1 cellular context compared by ENCODE assay signal in the genomic region with DNA sequence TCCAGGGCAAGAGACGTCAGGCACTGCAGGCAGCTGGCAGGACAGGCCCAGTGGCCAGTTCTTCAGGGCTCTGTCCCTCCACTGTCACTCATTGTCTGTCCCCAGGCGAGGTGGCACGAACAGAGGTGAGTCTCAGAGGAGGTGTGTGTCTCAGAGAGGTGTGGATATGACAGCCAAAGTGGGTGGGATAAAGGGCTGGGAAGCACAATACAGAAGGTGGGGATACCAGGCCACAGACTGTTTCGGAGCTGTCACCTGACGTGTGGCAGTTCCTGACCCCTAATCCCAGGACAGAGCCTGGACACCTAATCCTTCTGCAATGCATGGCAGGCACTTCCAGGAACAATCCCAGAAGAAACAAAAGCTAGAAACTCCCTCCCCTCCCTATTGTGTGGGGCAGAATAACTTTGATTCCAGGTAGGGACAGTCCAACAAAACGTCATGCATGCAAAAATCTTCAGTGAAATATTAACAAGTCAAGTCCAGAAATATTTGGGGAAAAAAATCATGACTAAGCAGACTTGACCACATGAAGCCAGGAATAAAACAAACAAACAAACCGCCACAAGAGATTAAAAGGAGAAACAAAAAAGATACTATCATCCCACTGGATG.
TF ChIP-seq lines count a peak whose summit lies in the region.

No MANE protein-coding gene starts in this region.

TF ChIP-seq in WTC11, 78 proteins besides CTCF, POLR2A, EP300 and RAD21 (continued from another document):
- TF ChIP-seq, protein P1, sequence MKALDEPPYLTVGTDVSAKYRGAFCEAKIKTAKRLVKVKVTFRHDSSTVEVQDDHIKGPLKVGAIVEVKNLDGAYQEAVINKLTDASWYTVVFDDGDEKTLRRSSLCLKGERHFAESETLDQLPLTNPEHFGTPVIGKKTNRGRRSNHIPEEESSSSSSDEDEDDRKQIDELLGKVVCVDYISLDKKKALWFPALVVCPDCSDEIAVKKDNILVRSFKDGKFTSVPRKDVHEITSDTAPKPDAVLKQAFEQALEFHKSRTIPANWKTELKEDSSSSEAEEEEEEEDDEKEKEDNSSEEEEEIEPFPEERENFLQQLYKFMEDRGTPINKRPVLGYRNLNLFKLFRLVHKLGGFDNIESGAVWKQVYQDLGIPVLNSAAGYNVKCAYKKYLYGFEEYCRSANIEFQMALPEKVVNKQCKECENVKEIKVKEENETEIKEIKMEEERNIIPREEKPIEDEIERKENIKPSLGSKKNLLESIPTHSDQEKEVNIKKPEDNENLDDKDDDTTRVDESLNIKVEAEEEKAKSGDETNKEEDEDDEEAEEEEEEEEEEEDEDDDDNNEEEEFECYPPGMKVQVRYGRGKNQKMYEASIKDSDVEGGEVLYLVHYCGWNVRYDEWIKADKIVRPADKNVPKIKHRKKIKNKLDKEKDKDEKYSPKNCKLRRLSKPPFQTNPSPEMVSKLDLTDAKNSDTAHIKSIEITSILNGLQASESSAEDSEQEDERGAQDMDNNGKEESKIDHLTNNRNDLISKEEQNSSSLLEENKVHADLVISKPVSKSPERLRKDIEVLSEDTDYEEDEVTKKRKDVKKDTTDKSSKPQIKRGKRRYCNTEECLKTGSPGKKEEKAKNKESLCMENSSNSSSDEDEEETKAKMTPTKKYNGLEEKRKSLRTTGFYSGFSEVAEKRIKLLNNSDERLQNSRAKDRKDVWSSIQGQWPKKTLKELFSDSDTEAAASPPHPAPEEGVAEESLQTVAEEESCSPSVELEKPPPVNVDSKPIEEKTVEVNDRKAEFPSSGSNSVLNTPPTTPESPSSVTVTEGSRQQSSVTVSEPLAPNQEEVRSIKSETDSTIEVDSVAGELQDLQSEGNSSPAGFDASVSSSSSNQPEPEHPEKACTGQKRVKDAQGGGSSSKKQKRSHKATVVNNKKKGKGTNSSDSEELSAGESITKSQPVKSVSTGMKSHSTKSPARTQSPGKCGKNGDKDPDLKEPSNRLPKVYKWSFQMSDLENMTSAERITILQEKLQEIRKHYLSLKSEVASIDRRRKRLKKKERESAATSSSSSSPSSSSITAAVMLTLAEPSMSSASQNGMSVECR (CRISPR knock-in tag; IDR thresholded peaks at IDR 0.05; ENCODE audit: borderline replicate concordance) = no peak
- TF ChIP-seq, protein P2, sequence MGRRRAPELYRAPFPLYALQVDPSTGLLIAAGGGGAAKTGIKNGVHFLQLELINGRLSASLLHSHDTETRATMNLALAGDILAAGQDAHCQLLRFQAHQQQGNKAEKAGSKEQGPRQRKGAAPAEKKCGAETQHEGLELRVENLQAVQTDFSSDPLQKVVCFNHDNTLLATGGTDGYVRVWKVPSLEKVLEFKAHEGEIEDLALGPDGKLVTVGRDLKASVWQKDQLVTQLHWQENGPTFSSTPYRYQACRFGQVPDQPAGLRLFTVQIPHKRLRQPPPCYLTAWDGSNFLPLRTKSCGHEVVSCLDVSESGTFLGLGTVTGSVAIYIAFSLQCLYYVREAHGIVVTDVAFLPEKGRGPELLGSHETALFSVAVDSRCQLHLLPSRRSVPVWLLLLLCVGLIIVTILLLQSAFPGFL (CRISPR knock-in tag; IDR thresholded peaks at IDR 0.05; ENCODE audit: borderline replicate concordance) = no peak
- no peak for TF ChIP-seq GRHL2 (CRISPR knock-in tag; IDR thresholded peaks at IDR 0.05; ENCODE audit: insufficient replicate concordance, severe bottlenecking)
- TF ChIP-seq ZNF121 (CRISPR knock-in tag; IDR thresholded peaks at IDR 0.05) = no peak
- TF ChIP-seq TEAD1 (CRISPR knock-in tag; IDR thresholded peaks at IDR 0.05) = no peak
- no peak for TF ChIP-seq ZNF138 (CRISPR knock-in tag; conservative IDR thresholded peaks at IDR 0.05)
- no peak for TF ChIP-seq JAZF1 (CRISPR knock-in tag; IDR thresholded peaks at IDR 0.05)
- no peak for TF ChIP-seq SP1 (CRISPR knock-in tag; conservative IDR thresholded peaks at IDR 0.05)
- TF ChIP-seq, protein P3, sequence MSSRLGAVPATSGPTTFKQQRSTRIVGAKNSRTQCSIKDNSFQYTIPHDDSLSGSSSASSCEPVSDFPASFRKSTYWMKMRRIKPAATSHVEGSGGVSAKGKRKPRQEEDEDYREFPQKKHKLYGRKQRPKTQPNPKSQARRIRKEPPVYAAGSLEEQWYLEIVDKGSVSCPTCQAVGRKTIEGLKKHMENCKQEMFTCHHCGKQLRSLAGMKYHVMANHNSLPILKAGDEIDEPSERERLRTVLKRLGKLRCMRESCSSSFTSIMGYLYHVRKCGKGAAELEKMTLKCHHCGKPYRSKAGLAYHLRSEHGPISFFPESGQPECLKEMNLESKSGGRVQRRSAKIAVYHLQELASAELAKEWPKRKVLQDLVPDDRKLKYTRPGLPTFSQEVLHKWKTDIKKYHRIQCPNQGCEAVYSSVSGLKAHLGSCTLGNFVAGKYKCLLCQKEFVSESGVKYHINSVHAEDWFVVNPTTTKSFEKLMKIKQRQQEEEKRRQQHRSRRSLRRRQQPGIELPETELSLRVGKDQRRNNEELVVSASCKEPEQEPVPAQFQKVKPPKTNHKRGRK (CRISPR knock-in tag; IDR thresholded peaks at IDR 0.05; ENCODE audit: borderline replicate concordance) = no peak
- TF ChIP-seq, protein P4, sequence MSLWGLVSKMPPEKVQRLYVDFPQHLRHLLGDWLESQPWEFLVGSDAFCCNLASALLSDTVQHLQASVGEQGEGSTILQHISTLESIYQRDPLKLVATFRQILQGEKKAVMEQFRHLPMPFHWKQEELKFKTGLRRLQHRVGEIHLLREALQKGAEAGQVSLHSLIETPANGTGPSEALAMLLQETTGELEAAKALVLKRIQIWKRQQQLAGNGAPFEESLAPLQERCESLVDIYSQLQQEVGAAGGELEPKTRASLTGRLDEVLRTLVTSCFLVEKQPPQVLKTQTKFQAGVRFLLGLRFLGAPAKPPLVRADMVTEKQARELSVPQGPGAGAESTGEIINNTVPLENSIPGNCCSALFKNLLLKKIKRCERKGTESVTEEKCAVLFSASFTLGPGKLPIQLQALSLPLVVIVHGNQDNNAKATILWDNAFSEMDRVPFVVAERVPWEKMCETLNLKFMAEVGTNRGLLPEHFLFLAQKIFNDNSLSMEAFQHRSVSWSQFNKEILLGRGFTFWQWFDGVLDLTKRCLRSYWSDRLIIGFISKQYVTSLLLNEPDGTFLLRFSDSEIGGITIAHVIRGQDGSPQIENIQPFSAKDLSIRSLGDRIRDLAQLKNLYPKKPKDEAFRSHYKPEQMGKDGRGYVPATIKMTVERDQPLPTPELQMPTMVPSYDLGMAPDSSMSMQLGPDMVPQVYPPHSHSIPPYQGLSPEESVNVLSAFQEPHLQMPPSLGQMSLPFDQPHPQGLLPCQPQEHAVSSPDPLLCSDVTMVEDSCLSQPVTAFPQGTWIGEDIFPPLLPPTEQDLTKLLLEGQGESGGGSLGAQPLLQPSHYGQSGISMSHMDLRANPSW (CRISPR knock-in tag; conservative IDR thresholded peaks at IDR 0.05; ENCODE audit: low read depth) = no peak
- TF ChIP-seq FOXJ3 (CRISPR knock-in tag; IDR thresholded peaks at IDR 0.05; ENCODE audit: borderline replicate concordance) = no peak
TF ChIP-seq in WTC11: peak in this region for 0.
